Comparison of ENCODE assay signal across 8 cellular contexts in the genomic region with DNA sequence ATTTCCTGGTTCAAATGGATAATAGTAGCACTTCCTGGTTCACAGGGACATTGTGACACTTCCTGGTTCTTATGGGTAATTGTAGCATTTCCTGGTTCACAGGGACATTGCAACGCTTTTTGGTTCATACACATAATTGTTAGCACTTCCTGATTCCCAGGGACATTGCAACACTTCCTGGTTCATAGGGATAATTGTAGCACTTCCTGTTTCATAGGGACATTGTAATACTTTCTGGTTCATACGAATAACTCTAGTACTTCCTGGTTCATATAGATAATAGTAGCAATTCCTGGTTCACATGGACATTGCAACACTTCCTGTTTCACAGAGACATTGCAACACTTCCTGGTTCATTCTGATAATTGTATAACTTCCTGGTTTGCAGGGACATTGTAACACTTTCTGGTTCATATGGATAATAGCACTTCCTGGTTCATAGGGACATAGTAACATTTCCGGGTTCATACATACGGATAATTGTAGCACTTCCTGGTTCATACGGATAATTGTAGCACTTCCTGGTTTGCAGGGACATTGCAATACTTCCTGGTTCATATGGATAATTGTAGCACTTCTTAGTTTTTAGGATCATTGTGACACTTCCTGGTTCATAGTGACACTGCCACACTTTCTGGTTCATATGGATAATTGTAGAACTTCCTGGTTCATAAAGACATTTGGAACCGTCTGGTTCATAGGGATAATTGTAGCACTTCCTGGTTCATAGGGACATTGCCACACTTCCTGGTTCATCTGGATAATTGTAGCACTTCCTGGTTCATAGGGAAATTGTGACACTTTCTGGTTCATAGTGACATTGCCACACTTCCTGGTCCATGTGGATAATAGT.
DNase-seq lines count a peak whose midpoint lies in the region; ATAC-seq and TF ChIP-seq lines count a peak whose summit lies in the region.

No MANE protein-coding gene starts in this region.

- H3K4me3 ChIP-seq in DND-41 (ENCODE audit: low read depth in 1 of 2, low read length in 2 of 2) = peak overlapping the region in 1 of 2 experiments; percentile 21; a peak in 2 of 4 replicates

- DNase-seq in DND-41 (peak; percentile 61), LHCN-M2 (ENCODE audit: low read depth) (peak; percentile 20), kidney glomerular epithelial cell (lab: John Stamatoyannopoulos, UW) (no peak), NCI-H2107 (lab: John Stamatoyannopoulos, UW) (no peak), NCI-H2029 (lab: John Stamatoyannopoulos, UW) (no peak)
- no peak for DNase-seq in activated naive CD8-positive, alpha-beta T cell treated with anti-CD3 and anti-CD28 coated beads, Interleukin-2, amount 10 ng/mL, durations not matched to agents 7 days and 5 days

- peaks cover 41% of the 10 kb centered on the region for H3K9me3 Mint-ChIP-seq in activated naive CD8-positive, alpha-beta T cell treated with anti-CD3 and anti-CD28 coated beads, Interleukin-2, amount 10 ng/mL, durations not matched to agents 7 days and 5 days
- peaks cover 41% of the 10 kb centered on the region for H3K9me3 Mint-ChIP-seq in nephron

- no peak overlapping the region for H3K9ac ChIP-seq in DND-41 (ENCODE audit: low read depth, low read length)

- H3K4me1 Mint-ChIP-seq in activated naive CD8-positive, alpha-beta T cell treated with anti-CD3 and anti-CD28 coated beads, Interleukin-2, amount 10 ng/mL, durations not matched to agents 7 days and 5 days = peaks cover 42% of the 10 kb centered on the region
- no peaks in the 10 kb centered on the region for H3K4me1 Mint-ChIP-seq in nephron

- no peaks in the 10 kb centered on the region for H3K27me3 ChIP-seq in DND-41 (ENCODE audit: insufficient read depth, low read length, poor library complexity)

- TF ChIP-seq CTCF in DND-41 (IDR thresholded peaks at IDR 0.05; ENCODE audit: borderline replicate concordance, extremely low read depth, low read length, poor library complexity, severe bottlenecking) (no peak), nephron (IDR thresholded peaks at IDR 0.05; ENCODE audit: unreplicated experiment in 3 of 3) (no peak)

- no peaks in the 10 kb centered on the region for H3K27me3 Mint-ChIP-seq in activated naive CD8-positive, alpha-beta T cell treated with anti-CD3 and anti-CD28 coated beads, Interleukin-2, amount 10 ng/mL, durations not matched to agents 7 days and 5 days
- H3K27me3 Mint-ChIP-seq in nephron (ENCODE audit: low read depth) = no peaks in the 10 kb centered on the region

- peak overlapping the region; percentile 57 for H2AFZ ChIP-seq in DND-41 (ENCODE audit: low read depth, low read length)

- ATAC-seq in DND-41 (ENCODE audit: insufficient read depth, low read depth) (peak; percentile 68), GM18520 (IDR thresholded peaks at IDR 0.05; ENCODE audit: unreplicated experiment) (no peak)
- ATAC-seq in activated naive CD8-positive, alpha-beta T cell treated with anti-CD3 and anti-CD28 coated beads, Interleukin-2, amount 10 ng/mL, durations not matched to agents 7 days and 5 days (ENCODE audit: low read depth) = no peak

- H4K20me1 ChIP-seq in DND-41 (ENCODE audit: insufficient read depth, low read length) = no peaks in the 10 kb centered on the region

- POLR2A ChIA-PET in activated naive CD8-positive, alpha-beta T cell treated with anti-CD3 and anti-CD28 coated beads, Interleukin-2, amount 10 ng/mL, durations not matched to agents 7 days and 5 days (lab: Charles Lee) = no interaction called here

- H3K79me2 ChIP-seq in DND-41 (ENCODE audit: insufficient read depth, low read length) = peaks cover 41% of the 10 kb centered on the region

- H3K36me3 Mint-ChIP-seq in activated naive CD8-positive, alpha-beta T cell treated with anti-CD3 and anti-CD28 coated beads, Interleukin-2, amount 10 ng/mL, durations not matched to agents 7 days and 5 days = peaks cover 68% of the 10 kb centered on the region
- peaks cover 76% of the 10 kb centered on the region for H3K36me3 Mint-ChIP-seq in nephron (ENCODE audit: low read depth)

- no peak overlapping the region for H3K4me2 ChIP-seq in DND-41 (ENCODE audit: insufficient read depth, low read length)

- peaks cover 78% of the 10 kb centered on the region for H3K36me3 ChIP-seq in DND-41 (ENCODE audit: insufficient read depth, low read length)

- peaks cover 26% of the 10 kb centered on the region for H3K9me3 ChIP-seq in DND-41 (ENCODE audit: insufficient read depth, low read length, severe bottlenecking)

- peak overlapping the region; percentile 9 for H3K4me3 Mint-ChIP-seq in activated naive CD8-positive, alpha-beta T cell treated with anti-CD3 and anti-CD28 coated beads, Interleukin-2, amount 10 ng/mL, durations not matched to agents 7 days and 5 days
- H3K4me3 Mint-ChIP-seq in nephron = no peak overlapping the region

- H3K4me1 ChIP-seq in DND-41 (ENCODE audit: insufficient read depth, low read length) = peaks cover 37% of the 10 kb centered on the region

- peak overlapping the region; percentile 68 for H3K27ac ChIP-seq in DND-41 (ENCODE audit: low read length)

- peak overlapping the region; percentile 93 for H3K27ac Mint-ChIP-seq in activated naive CD8-positive, alpha-beta T cell treated with anti-CD3 and anti-CD28 coated beads, Interleukin-2, amount 10 ng/mL, durations not matched to agents 7 days and 5 days
- H3K27ac Mint-ChIP-seq in nephron = peak overlapping the region; percentile 84 to 93 (median 86)

Comparison
In these comparisons a context has a peak if more than half of its experiments do, and no peak if none do; other contexts are left out.
1. DNase-seq: peak in DND-41 (single experiment) and LHCN-M2 (single experiment); none in activated naive CD8-positive, alpha-beta T cell treated with anti-CD3 and anti-CD28 coated beads, Interleukin-2, amount 10 ng/mL, durations not matched to agents 7 days and 5 days (single experiment), kidney glomerular epithelial cell (single experiment), NCI-H2107 (single experiment) and NCI-H2029 (single experiment).